11 cellular contexts compared by ENCODE assay signal in the genomic region with DNA sequence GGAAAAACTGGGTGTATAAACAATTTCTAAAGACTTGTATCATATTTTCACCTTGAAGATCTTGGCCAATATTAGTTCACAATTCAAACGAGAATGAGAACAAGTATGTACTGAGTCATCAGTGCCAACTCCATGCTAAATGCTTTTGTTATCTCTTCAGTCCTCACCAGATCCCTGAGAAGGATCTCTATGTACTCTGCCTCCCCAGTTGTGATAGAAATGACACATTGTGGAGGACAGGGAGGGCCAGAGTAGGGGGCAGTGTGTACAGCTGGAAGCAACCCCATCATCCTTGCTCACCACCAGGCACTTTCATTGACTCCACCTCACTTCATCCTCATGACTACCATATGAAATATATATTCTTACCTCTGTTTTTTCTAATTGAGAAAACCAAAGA.
"Had no signal": no experiment of that assay in that cellular context is flagged by ENCODE, and none has a peak within 500 bp of the region (broad histone marks: within the 10 kb centered on the region; RNA-seq: fewer than 3 reads in every experiment).

No MANE protein-coding gene starts in this region.

- H3K4me3 Mint-ChIP-seq: activated naive CD8-positive, alpha-beta T cell; natural killer cell; stimulated activated naive B cell treated with anti-CD40 and anti-IgM and Interleukin-4, amounts not matched to agents 10 μg/mL and 1 μg/mL and 100 μg/mL, for 72 hours; WTC11 had no signal

- H3K4me3 ChIP-seq: uterus had no signal

- H3K36me3 Mint-ChIP-seq: activated naive CD8-positive, alpha-beta T cell; natural killer cell; stimulated activated naive B cell treated with anti-CD40 and anti-IgM and Interleukin-4, amounts not matched to agents 10 μg/mL and 1 μg/mL and 100 μg/mL, for 72 hours; WTC11 had no signal

- ATAC-seq: natural killer cell; stimulated activated naive B cell treated with anti-CD40 and anti-IgM and Interleukin-4, amounts not matched to agents 10 μg/mL and 1 μg/mL and 100 μg/mL, for 72 hours; WTC11 had no signal

- H3K27me3 Mint-ChIP-seq: activated naive CD8-positive, alpha-beta T cell; stimulated activated naive B cell treated with anti-CD40 and anti-IgM and Interleukin-4, amounts not matched to agents 10 μg/mL and 1 μg/mL and 100 μg/mL, for 72 hours had no signal

- DNase-seq: activated naive CD4-positive, alpha-beta T cell; activated T-cell treated with anti-CD3 and anti-CD28 coated beads, Interleukin-2, amount 50 U/mL, for 1 hour; kidney; midbrain; natural killer cell; stimulated activated CD4-positive, alpha-beta T cell treated with anti-CD3 and anti-CD28 coated beads, Interleukin-2, amount 100 ng/mL, for 48 hours; stimulated activated CD8-positive, alpha-beta memory T cell treated with anti-CD3 and anti-CD28 coated beads, Interleukin-4, amount 100 ng/mL, for 48 hours; stimulated activated naive B cell treated with anti-CD40 and anti-IgM and Interleukin-4, amounts not matched to agents 10 μg/mL and 1 μg/mL and 100 μg/mL, for 72 hours; uterus had no signal

- H3K9me3 ChIP-seq: uterus had no signal

- H3K4me1 Mint-ChIP-seq: natural killer cell; stimulated activated naive B cell treated with anti-CD40 and anti-IgM and Interleukin-4, amounts not matched to agents 10 μg/mL and 1 μg/mL and 100 μg/mL, for 72 hours had no signal

- H3K36me3 ChIP-seq: uterus had no signal

- H3K9me3 Mint-ChIP-seq: WTC11 had no signal

- H3K27ac Mint-ChIP-seq: activated naive CD8-positive, alpha-beta T cell; natural killer cell; stimulated activated naive B cell treated with anti-CD40 and anti-IgM and Interleukin-4, amounts not matched to agents 10 μg/mL and 1 μg/mL and 100 μg/mL, for 72 hours; WTC11 had no signal

- H3K27ac ChIP-seq: uterus had no signal

- H3K27me3 ChIP-seq: uterus had no signal

- H3K4me1 ChIP-seq: uterus had no signal
